12 cellular contexts compared by ENCODE assay signal in the genomic region with DNA sequence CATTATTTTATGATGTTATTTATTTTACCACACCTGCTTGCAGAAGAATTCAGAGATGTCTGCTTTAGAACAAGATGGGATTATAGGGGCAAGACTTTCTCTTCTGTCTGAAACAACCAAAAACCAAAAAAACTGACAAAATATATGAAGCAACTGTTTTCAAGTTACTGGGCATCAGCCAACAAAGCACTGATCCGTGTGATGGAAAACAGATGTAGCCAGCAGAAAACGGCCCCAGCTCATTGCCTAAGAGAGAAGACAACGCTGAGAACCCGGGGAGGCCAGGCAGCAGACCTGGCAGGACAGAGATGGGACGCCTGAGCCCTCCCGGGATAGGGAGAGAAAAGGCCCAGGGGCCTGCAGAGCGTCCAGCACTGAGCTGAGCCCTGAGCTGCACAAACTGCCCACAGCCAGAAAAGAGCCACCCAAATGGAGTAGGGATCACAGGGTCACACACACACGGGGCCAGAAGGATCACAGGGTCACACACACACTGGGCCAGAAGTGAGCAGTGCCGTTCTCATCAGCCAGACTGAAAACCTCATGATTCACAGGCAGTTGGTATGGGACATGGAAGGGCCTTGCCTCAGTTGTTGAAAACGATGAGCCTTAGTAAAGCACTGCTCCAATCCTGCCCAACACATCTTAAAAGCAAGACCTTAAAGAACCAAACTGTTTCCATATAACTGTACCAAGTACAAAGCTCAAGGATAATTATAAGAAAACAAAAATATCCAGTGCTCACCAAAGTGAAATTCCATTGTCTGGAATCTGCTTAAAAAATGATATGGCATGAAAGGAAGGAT. TPM values are rescaled to one million over a fixed set of nuclear protein-coding genes. Genes with fewer than 3 reads are reported as not detected.
A peak's percentile ranks its signal among the peaks of the same experiment; 100 is the strongest.
DNase-seq lines count a peak whose midpoint lies in the region; ATAC-seq, FAIRE-seq and TF ChIP-seq lines count a peak whose summit lies in the region.
"Had no signal": no experiment of that assay in that cellular context is flagged by ENCODE, and none has a peak within 500 bp of the region (broad histone marks: within the 10 kb centered on the region; RNA-seq: fewer than 3 reads in every experiment).

No MANE protein-coding gene starts in this region.

- no peaks in the 10 kb centered on the region for H4K20me1 ChIP-seq in HepG2 (ENCODE audit: insufficient read depth, low read length)

- BruUV-seq in HepG2 (replicated peaks; lab: Mats Ljungman, UMichigan): no TSS peak

- TF ChIP-seq CTCF in liver (IDR thresholded peaks at IDR 0.05; ENCODE audit: low read depth, low read length, missing input control): no peak
- no peak for TF ChIP-seq CTCF in HepG2 (CRISPR knock-in tag; IDR thresholded peaks at IDR 0.05)
- TF ChIP-seq CTCF in GM10266 (IDR thresholded peaks at IDR 0.05; ENCODE audit: control insufficient read depth, insufficient read depth, low read depth, missing control alignments): no peak

- no peak overlapping the region for H2AFZ ChIP-seq in HepG2 (ENCODE audit: low read length)

- FAIRE-seq in HepG2 (lab: Jason Lieb, UNC) (no peak), endometrium (lab: Jason Lieb, UNC) (peak; percentile 61)
- FAIRE-seq: frontal cortex had no signal

- CTCF ChIA-PET in HepG2 (lab: Yijun Ruan, JAX; ENCODE audit: low intra/inter-chr PET ratio, low total read pairs): no interaction called here

- H3K36me3 ChIP-seq in liver (ENCODE audit: control insufficient read depth in 4 of 4, insufficient read depth in 3 of 4, low read depth in 1 of 4, low read length in 3 of 4): no peaks in the 10 kb centered on the region
- no peaks in the 10 kb centered on the region for H3K36me3 ChIP-seq in HepG2 (replicated peaks in 1 of 2; ENCODE audit: control insufficient read depth in 1 of 2, insufficient read depth in 2 of 2, low read length in 2 of 2)
- no peaks in the 10 kb centered on the region for H3K36me3 ChIP-seq in mucosa of rectum (ENCODE audit: control insufficient read depth in 2 of 2, insufficient read depth in 2 of 2, low read length in 2 of 2)
- H3K36me3 ChIP-seq: spleen had no signal

- in situ Hi-C loops in HepG2 (cut with HindIII; ENCODE audit: extremely low pct_ligation_motif_present, low pct_unique_long_range_greater_than_20kb): no loop called here

- POLR2A ChIA-PET in HepG2 (lab: Yijun Ruan, JAX): no interaction called here

- no peaks in the 10 kb centered on the region for H3K79me2 ChIP-seq in HepG2 (ENCODE audit: insufficient read depth, low read length)

- TF ChIP-seq EP300 in HepG2 (IDR thresholded peaks at IDR 0.05; ENCODE audit: low read depth in 2 of 2, low read length in 2 of 2): no peak
- TF ChIP-seq EP300 in HepG2 (CRISPR knock-in tag; IDR thresholded peaks at IDR 0.05; ENCODE audit: borderline replicate concordance): no peak

- no peak for TF ChIP-seq POLR2A in HepG2 (IDR thresholded peaks at IDR 0.05; ENCODE audit: insufficient read depth in 1 of 2, low read depth in 2 of 2, low read length in 2 of 2)

- H3K4me3 ChIP-seq in liver (ENCODE audit: low read depth in 1 of 3, low read length in 3 of 3) (no peak overlapping the region), HepG2 (replicated peaks in 1 of 3; ENCODE audit: insufficient read depth in 1 of 3, low read depth in 2 of 3, low read length in 3 of 3) (no peak overlapping the region), mucosa of rectum (ENCODE audit: low read length in 2 of 2) (no peak overlapping the region)
- H3K4me3 ChIP-seq: spleen had no signal

- H3K9me3 ChIP-seq in liver (ENCODE audit: control insufficient read depth in 4 of 4, low read length in 3 of 4) (peaks cover 0 to 6% (median 1%) of the 10 kb centered on the region in 4 donors), HepG2 (ENCODE audit: low read length) (no peaks in the 10 kb centered on the region), mucosa of rectum (ENCODE audit: control insufficient read depth in 2 of 2, low read length in 2 of 2) (no peaks in the 10 kb centered on the region)

- peak overlapping the region; percentile 55 to 81 for H3K27ac ChIP-seq in liver (ENCODE audit: low read depth in 1 of 2, low read length in 2 of 2)
- H3K27ac ChIP-seq in HepG2 (ENCODE audit: extremely low read length, insufficient read depth, low read length): no peak overlapping the region
- peak overlapping the region; percentile 27 to 53 for H3K27ac ChIP-seq in mucosa of rectum (ENCODE audit: low read depth in 2 of 2, low read length in 2 of 2)

- H3K27me3 ChIP-seq in liver (ENCODE audit: control insufficient read depth in 4 of 4, insufficient read depth in 4 of 4, low read length in 3 of 4): peaks cover 0 to 5% (median 0%) of the 10 kb centered on the region in 4 donors
- H3K27me3 ChIP-seq in HepG2 (ENCODE audit: control insufficient read depth in 1 of 2, insufficient read depth in 2 of 2, low read length in 2 of 2): peaks cover 3 to 52% of the 10 kb centered on the region in 2 experiments; a peak in 4 of 5 replicates
- no peaks in the 10 kb centered on the region for H3K27me3 ChIP-seq in mucosa of rectum (ENCODE audit: control insufficient read depth in 2 of 2, insufficient read depth in 2 of 2, low read length in 2 of 2)
- H3K27me3 ChIP-seq: spleen had no signal

- no peak for ATAC-seq in HepG2
- ATAC-seq in HG03439 (IDR thresholded peaks at IDR 0.05; ENCODE audit: unreplicated experiment): no peak
- no peak for ATAC-seq in HG02885 (IDR thresholded peaks at IDR 0.05; ENCODE audit: poor library complexity, unreplicated experiment)

- intact Hi-C loops in HepG2 (cut with micrococcal nuclease; ENCODE audit: unreplicated experiment): no loop called here

- peaks cover 0 to 2% (median 0%) of the 10 kb centered on the region in 4 donors for H3K4me1 ChIP-seq in liver (ENCODE audit: control insufficient read depth in 4 of 4, insufficient read depth in 4 of 4, low read length in 3 of 4)
- H3K4me1 ChIP-seq in HepG2 (ENCODE audit: insufficient read depth, low read length): no peaks in the 10 kb centered on the region
- H3K4me1 ChIP-seq in mucosa of rectum (ENCODE audit: control insufficient read depth in 2 of 2, insufficient read depth in 2 of 2, low read length in 2 of 2): peaks cover 6 to 7% of the 10 kb centered on the region in 2 donors

- H3K9ac ChIP-seq in liver (ENCODE audit: low read depth in 1 of 2, low read length in 2 of 2) (no peak overlapping the region), HepG2 (ENCODE audit: insufficient read depth, low read depth, low read length) (no peak overlapping the region), mucosa of rectum (ENCODE audit: low read depth in 1 of 2, low read length in 2 of 2) (no peak overlapping the region)

- H3K4me2 ChIP-seq in HepG2 (ENCODE audit: low read depth, low read length): no peak overlapping the region

- 42% methylated on average over 10 of the region's 10 CpGs for WGBS in liver
- 3% methylated on average over 10 of the region's 10 CpGs for WGBS in HepG2 (ENCODE audit: low lambda C conversion rate)

- TF ChIP-seq RAD21 in liver (IDR thresholded peaks at IDR 0.05) (no peak), HepG2 (CRISPR knock-in tag; IDR thresholded peaks at IDR 0.05) (no peak)

- DNase-seq in HepG2 (ENCODE audit: low spot score) (no peak), GM10266 (ENCODE audit: extremely low spot score) (no peak), T-helper 9 cell (no peak)
- DNase-seq: CD4-positive, alpha-beta T cell; NCI-H82; spleen had no signal

TF ChIP-seq in liver, 16 proteins besides CTCF, POLR2A, EP300 and RAD21 (continues in another document):
- peak; percentile 90 for TF ChIP-seq NR2F2 (IDR thresholded peaks at IDR 0.05)

TF ChIP-seq in HepG2, 621 proteins besides CTCF, POLR2A, EP300 and RAD21 (continues in another document):
- TF ChIP-seq, protein P1, sequence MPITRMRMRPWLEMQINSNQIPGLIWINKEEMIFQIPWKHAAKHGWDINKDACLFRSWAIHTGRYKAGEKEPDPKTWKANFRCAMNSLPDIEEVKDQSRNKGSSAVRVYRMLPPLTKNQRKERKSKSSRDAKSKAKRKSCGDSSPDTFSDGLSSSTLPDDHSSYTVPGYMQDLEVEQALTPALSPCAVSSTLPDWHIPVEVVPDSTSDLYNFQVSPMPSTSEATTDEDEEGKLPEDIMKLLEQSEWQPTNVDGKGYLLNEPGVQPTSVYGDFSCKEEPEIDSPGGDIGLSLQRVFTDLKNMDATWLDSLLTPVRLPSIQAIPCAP (CRISPR knock-in tag; IDR thresholded peaks at IDR 0.05; ENCODE audit: low read depth): no peak

RNA-seq across cellular contexts. Expression of a gene that starts 12.1 kb away (rescaled TPM):
- total RNA-seq in liver (10 to 100 TPM; 19.1 to 21.5 TPM), HepG2 (2016; rRNA removed; fragmentation: Illumina TruSeq; extraction: Trizol) (not detected in 2 replicates)
- polyA plus RNA-seq in liver (10 to 100 TPM in 1 of 2 donors, 1 to 10 TPM in 1; 4.2 to 14.7 TPM), HepG2 (2011; rRNA removed) (not detected in 2 replicates)
- total RNA-seq in HepG2 (2016; cell fraction: cytosol; rRNA removed; fragmentation: Illumina TruSeq; extraction: Trizol; ENCODE audit: low read depth): not detected in 2 replicates
- total RNA-seq in HepG2 (2016; cell fraction: insoluble cytoplasmic fraction; rRNA removed; fragmentation: Illumina TruSeq; extraction: Trizol): not detected in 2 replicates
- not detected in 2 replicates for total RNA-seq in HepG2 (2016; cell fraction: membrane; rRNA removed; fragmentation: Illumina TruSeq; extraction: Trizol)
- total RNA-seq in HepG2 (2016; cell fraction: nucleus; rRNA removed; fragmentation: Illumina TruSeq; extraction: Trizol): not detected in 2 replicates
- polyA plus RNA-seq in HepG2 (2011; cell fraction: cytosol; rRNA removed): 0.04 TPM in 1 of 2 replicates, not detected in the other
- polyA plus RNA-seq in HepG2 (2011; cell fraction: nucleus; rRNA removed): not detected in 2 replicates
- polyA plus RNA-seq in HepG2 (2012): not detected in 2 replicates
- polyA plus RNA-seq in HepG2 (2016; cell fraction: cytosol; fragmentation: Illumina TruSeq; extraction: Trizol; ENCODE audit: low read depth): not detected in 2 replicates
- polyA plus RNA-seq in HepG2 (2016; cell fraction: insoluble cytoplasmic fraction; fragmentation: Illumina TruSeq; extraction: Trizol; ENCODE audit: low read depth): not detected in 2 replicates
- not detected in 2 replicates for polyA plus RNA-seq in HepG2 (2016; cell fraction: membrane; fragmentation: Illumina TruSeq; extraction: Trizol; ENCODE audit: low read depth)
- not detected in 2 replicates for polyA plus RNA-seq in HepG2 (2016; cell fraction: nucleus; fragmentation: Illumina TruSeq; extraction: Trizol; ENCODE audit: insufficient read depth, low read depth)
- polyA minus RNA-seq in HepG2 (2011; rRNA and poly(A)+ RNA removed; ENCODE audit: low replicate concordance): 8.0 TPM in 1 of 2 replicates, not detected in the other
- polyA minus RNA-seq in HepG2 (2011; cell fraction: cytosol; rRNA and poly(A)+ RNA removed): 0.53 TPM in 1 of 2 replicates, not detected in the other
- polyA minus RNA-seq in HepG2 (2011; cell fraction: nucleus; rRNA and poly(A)+ RNA removed): 0.26 TPM in 1 of 2 replicates, not detected in the other

Comparison
In these comparisons a context has a peak if more than half of its experiments do, and no peak if none do; other contexts are left out.
1. RNA of a gene that starts 12.1 kb away (total RNA-seq): 19.1 to 21.5 TPM in liver; not detected in HepG2; every median in the first group is over 10 times any median in the second.